In genomic region chr3:114498779-114499370, GRCh38 we compare ENCODE assay signal across 10 cellular contexts.
A peak's percentile ranks its signal among the peaks of the same experiment; 100 is the strongest.
DNase-seq lines count a peak whose midpoint lies in the region; ATAC-seq and TF ChIP-seq lines count a peak whose summit lies in the region.
"Had no signal": no experiment of that assay in that cellular context is flagged by ENCODE, and none has a peak within 500 bp of the region (broad histone marks: within the 10 kb centered on the region; RNA-seq: fewer than 3 reads in every experiment).

No MANE protein-coding gene starts in this region.

- no peak for ATAC-seq in HG03342 (IDR thresholded peaks at IDR 0.05; ENCODE audit: unreplicated experiment)
- ATAC-seq in HG02870 (IDR thresholded peaks at IDR 0.05; ENCODE audit: unreplicated experiment) = no peak

- no peaks in the 10 kb centered on the region for H4K20me1 ChIP-seq in neural cell (ENCODE audit: insufficient read depth)

- peak overlapping the region; percentile 46 for H3K4me2 ChIP-seq in neural cell (ENCODE audit: low read length)

- H3K36me3 ChIP-seq in neural cell (ENCODE audit: insufficient read depth, low read length) = no peaks in the 10 kb centered on the region

- peak overlapping the region; percentile 46 for H2AFZ ChIP-seq in neural cell (ENCODE audit: low read depth, low read length)

- TF ChIP-seq CTCF in neural cell (IDR thresholded peaks at IDR 0.05; ENCODE audit: poor library complexity, severe bottlenecking) = no peak

- H3K9me3 ChIP-seq in neural cell (ENCODE audit: low read length) = no peaks in the 10 kb centered on the region

- peak overlapping the region; percentile 53 for H3K9ac ChIP-seq in neural cell (ENCODE audit: low read length)

- TF ChIP-seq EP300 in neural cell (conservative IDR thresholded peaks at IDR 0.05; ENCODE audit: poor library complexity, severe bottlenecking) = peak; percentile 88

- H3K79me2 ChIP-seq in neural cell (replicated peaks; ENCODE audit: insufficient read depth, low read length) = no peaks in the 10 kb centered on the region

- H3K27ac ChIP-seq in neural cell (ENCODE audit: low read length) = peak overlapping the region; percentile 83

- peak; percentile 36 for TF ChIP-seq RAD21 in neural cell (conservative IDR thresholded peaks at IDR 0.05)

- peaks cover 7% of the 10 kb centered on the region for H3F3A ChIP-seq in neural cell (ENCODE audit: insufficient read depth, low read length, poor library complexity, severe bottlenecking)

- H3K4me3 ChIP-seq in neural cell (ENCODE audit: low read length) = peak overlapping the region; percentile 46

- H3K27me3 ChIP-seq in neural cell (ENCODE audit: insufficient read depth, low read depth, low read length) = no peaks in the 10 kb centered on the region

- DNase-seq in DMS53 treated with DMSO at 0.1 percent for 48 hours (lab: John Stamatoyannopoulos, UW; ENCODE audit: unreplicated experiment) = peak; percentile 4
- peak; percentile 85 for DNase-seq in NCI-H1436 treated with DMSO at 0.1 percent for 48 hours (lab: John Stamatoyannopoulos, UW)
- peak; percentile 48 for DNase-seq in brain pericyte (ENCODE audit: low read depth, low spot score)
- DNase-seq in NCI-H2171 (lab: John Stamatoyannopoulos, UW) = no peak
- DNase-seq in NCI-H187 (lab: John Stamatoyannopoulos, UW) = no peak
- DNase-seq: activated CD4-positive, alpha-beta T cell treated with anti-CD3 and anti-CD28 coated beads, Interleukin-2, amount 50 U/mL, for 4 hours; GF-D8 had no signal

- H3K9me2 ChIP-seq in neural cell (ENCODE audit: insufficient read depth, low read length) = no peaks in the 10 kb centered on the region

TF ChIP-seq in neural cell, 6 proteins besides CTCF, POLR2A, EP300 and RAD21:
- TF ChIP-seq POLR2AphosphoS5 (IDR thresholded peaks at IDR 0.05) = peak; percentile 73
- TF ChIP-seq TAF1 (IDR thresholded peaks at IDR 0.05; ENCODE audit: low read depth) = peak; percentile 74
- no peak for TF ChIP-seq MXI1 (conservative IDR thresholded peaks at IDR 0.05; ENCODE audit: poor library complexity, severe bottlenecking)
- TF ChIP-seq EZH2 (IDR thresholded peaks at IDR 0.05; ENCODE audit: borderline replicate concordance, insufficient read depth, low read length, poor library complexity, severe bottlenecking) = no peak
- TF ChIP-seq, protein P1, sequence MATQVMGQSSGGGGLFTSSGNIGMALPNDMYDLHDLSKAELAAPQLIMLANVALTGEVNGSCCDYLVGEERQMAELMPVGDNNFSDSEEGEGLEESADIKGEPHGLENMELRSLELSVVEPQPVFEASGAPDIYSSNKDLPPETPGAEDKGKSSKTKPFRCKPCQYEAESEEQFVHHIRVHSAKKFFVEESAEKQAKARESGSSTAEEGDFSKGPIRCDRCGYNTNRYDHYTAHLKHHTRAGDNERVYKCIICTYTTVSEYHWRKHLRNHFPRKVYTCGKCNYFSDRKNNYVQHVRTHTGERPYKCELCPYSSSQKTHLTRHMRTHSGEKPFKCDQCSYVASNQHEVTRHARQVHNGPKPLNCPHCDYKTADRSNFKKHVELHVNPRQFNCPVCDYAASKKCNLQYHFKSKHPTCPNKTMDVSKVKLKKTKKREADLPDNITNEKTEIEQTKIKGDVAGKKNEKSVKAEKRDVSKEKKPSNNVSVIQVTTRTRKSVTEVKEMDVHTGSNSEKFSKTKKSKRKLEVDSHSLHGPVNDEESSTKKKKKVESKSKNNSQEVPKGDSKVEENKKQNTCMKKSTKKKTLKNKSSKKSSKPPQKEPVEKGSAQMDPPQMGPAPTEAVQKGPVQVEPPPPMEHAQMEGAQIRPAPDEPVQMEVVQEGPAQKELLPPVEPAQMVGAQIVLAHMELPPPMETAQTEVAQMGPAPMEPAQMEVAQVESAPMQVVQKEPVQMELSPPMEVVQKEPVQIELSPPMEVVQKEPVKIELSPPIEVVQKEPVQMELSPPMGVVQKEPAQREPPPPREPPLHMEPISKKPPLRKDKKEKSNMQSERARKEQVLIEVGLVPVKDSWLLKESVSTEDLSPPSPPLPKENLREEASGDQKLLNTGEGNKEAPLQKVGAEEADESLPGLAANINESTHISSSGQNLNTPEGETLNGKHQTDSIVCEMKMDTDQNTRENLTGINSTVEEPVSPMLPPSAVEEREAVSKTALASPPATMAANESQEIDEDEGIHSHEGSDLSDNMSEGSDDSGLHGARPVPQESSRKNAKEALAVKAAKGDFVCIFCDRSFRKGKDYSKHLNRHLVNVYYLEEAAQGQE (IDR thresholded peaks at IDR 0.05; ENCODE audit: borderline replicate concordance) = peak; percentile 75
- TF ChIP-seq SMC3 (conservative IDR thresholded peaks at IDR 0.05; ENCODE audit: poor library complexity) = peak; percentile 18

Comparison
In these comparisons a context has a peak if more than half of its experiments do, and no peak if none do; other contexts are left out.
1. DNase-seq: peak in DMS53 treated with DMSO at 0.1 percent for 48 hours (single experiment), NCI-H1436 treated with DMSO at 0.1 percent for 48 hours (single experiment) and brain pericyte (single experiment); none in NCI-H2171 (single experiment) and NCI-H187 (0 of 2).